In genomic region chr10:109889867-109890266, GRCh38 we compare ENCODE assay signal across 11 cellular contexts. TPM values are rescaled to one million over a fixed set of nuclear protein-coding genes. Genes with fewer than 3 reads are reported as not detected.
DNase-seq lines count a peak whose midpoint lies in the region; ATAC-seq and TF ChIP-seq lines count a peak whose summit lies in the region.
"Had no signal": no experiment of that assay in that cellular context is flagged by ENCODE, and none has a peak within 500 bp of the region (broad histone marks: within the 10 kb centered on the region; RNA-seq: fewer than 3 reads in every experiment).

No MANE protein-coding gene starts in this region.

- intact Hi-C loops in uterus (cut with DNase I; ENCODE audit: low total_unique reads) = no loop called here

- H3K9me3 ChIP-seq in uterus = no peaks in the 10 kb centered on the region
- H3K9me3 ChIP-seq: transverse colon had no signal

- peak overlapping the region; percentile 80 for H3K27ac Mint-ChIP-seq in activated T-helper 17 cell treated with anti-CD3 and anti-CD28 coated beads, Interleukin-2, amount 50 U/mL, for 72 hours

- no peak overlapping the region for H3K27ac ChIP-seq in uterus

- no peaks in the 10 kb centered on the region for H3K9me3 Mint-ChIP-seq in activated T-helper 17 cell treated with anti-CD3 and anti-CD28 coated beads, Interleukin-2, amount 50 U/mL, for 72 hours

- no peaks in the 10 kb centered on the region for H3K27me3 Mint-ChIP-seq in activated T-helper 17 cell treated with anti-CD3 and anti-CD28 coated beads, Interleukin-2, amount 50 U/mL, for 72 hours

- no peak for TF ChIP-seq POLR2A in uterus (IDR thresholded peaks at IDR 0.05)

- H3K27me3 ChIP-seq in uterus = no peaks in the 10 kb centered on the region
- H3K27me3 ChIP-seq: transverse colon had no signal

- TF ChIP-seq CTCF in uterus (IDR thresholded peaks at IDR 0.05) = no peak

- peak; percentile 59 for DNase-seq in AG08395 (ENCODE audit: low spot score)
- DNase-seq in HCEC 1CT = peak; percentile 56
- DNase-seq in hepatic stellate cell (ENCODE audit: low spot score) = peak; percentile 71
- DNase-seq in uterus = no peak
- no peak for DNase-seq in NCI-H2227 treated with DMSO at 0.1 percent for 48 hours (lab: John Stamatoyannopoulos, UW)
- no peak for DNase-seq in anterior cingulate cortex (lab: John Stamatoyannopoulos, UW)
- DNase-seq: NCI-H1092, transverse colon had no signal

- H3K4me3 ChIP-seq in uterus = no peak overlapping the region
- H3K4me3 ChIP-seq: lung, transverse colon had no signal

- peak; percentile 67 for ATAC-seq in activated T-helper 17 cell treated with anti-CD3 and anti-CD28 coated beads, Interleukin-2, amount 50 U/mL, for 72 hours (replicated peaks)
- ATAC-seq in GM18907 (IDR thresholded peaks at IDR 0.05; ENCODE audit: unreplicated experiment) = no peak

- no peaks in the 10 kb centered on the region for H3K36me3 ChIP-seq in uterus

- peaks cover 0 to 9% of the 10 kb centered on the region in 2 donors for H3K4me1 ChIP-seq in uterus

- H3K36me3 Mint-ChIP-seq in activated T-helper 17 cell treated with anti-CD3 and anti-CD28 coated beads, Interleukin-2, amount 50 U/mL, for 72 hours (ENCODE audit: low read depth) = peaks cover 88% of the 10 kb centered on the region

- H3K4me3 Mint-ChIP-seq in activated T-helper 17 cell treated with anti-CD3 and anti-CD28 coated beads, Interleukin-2, amount 50 U/mL, for 72 hours = peak overlapping the region; percentile 27

- peaks cover 46% of the 10 kb centered on the region for H3K4me1 Mint-ChIP-seq in activated T-helper 17 cell treated with anti-CD3 and anti-CD28 coated beads, Interleukin-2, amount 50 U/mL, for 72 hours

RNA-seq across cellular contexts. Expression of gene XPNPEP1, which starts 33.4 kb away (rescaled TPM):
- total RNA-seq in activated T-helper 17 cell treated with anti-CD3 and anti-CD28 coated beads, Interleukin-2, amount 50 U/mL, for 72 hours = 100 to 1,000 TPM in 1 of 2 donors, 10 to 100 TPM in 1; 97.5 to 108 TPM
- 100 to 1,000 TPM in 2 of 4 donors, 10 to 100 TPM in 2; 41.0 to 188 (median 92.0) TPM for total RNA-seq in uterus

Comparison
In these comparisons a context has a peak if more than half of its experiments do, and no peak if none do; other contexts are left out.
1. DNase-seq: peak in AG08395 (single experiment), HCEC 1CT (single experiment) and hepatic stellate cell (single experiment); none in uterus (0 of 2), NCI-H2227 treated with DMSO at 0.1 percent for 48 hours (single experiment) and anterior cingulate cortex (0 of 58).